37 cellular contexts compared by ENCODE assay signal in genomic region chr3:96977671-96978070, GRCh38.
A peak's percentile ranks its signal among the peaks of the same experiment; 100 is the strongest.
DNase-seq lines count a peak whose midpoint lies in the region; ATAC-seq, FAIRE-seq and TF ChIP-seq lines count a peak whose summit lies in the region.
"Had no signal": no experiment of that assay in that cellular context is flagged by ENCODE, and none has a peak within 500 bp of the region (broad histone marks: within the 10 kb centered on the region; RNA-seq: fewer than 3 reads in every experiment).

No MANE protein-coding gene starts in this region.

- H3K4me3 ChIP-seq in bronchial epithelial cell (ENCODE audit: low read depth, low read length) (no peak overlapping the region), epithelial cell of esophagus (ENCODE audit: low read length) (no peak overlapping the region), Peyer's patch (no peak overlapping the region)
- H3K4me3 ChIP-seq: A549; BLaER1; BLaER1 treated with 17β-estradiol and CSF1 and Interleukin-3, amounts not matched to agents 10 nM and 100 nM had no signal

- no peaks in the 10 kb centered on the region for H3K9me3 ChIP-seq in Peyer's patch
- H3K9me3 ChIP-seq: A549; BE2C; BLaER1; BLaER1 treated with 17β-estradiol and CSF1 and Interleukin-3, amounts not matched to agents 10 nM and 100 nM; Caco-2 had no signal

- ATAC-seq in esophagus mucosa: peak; percentile 48
- ATAC-seq in foreskin keratinocyte: peak; percentile 73
- ATAC-seq: A549; CD8-positive, alpha-beta T cell had no signal

- no peak overlapping the region for H3K4me3 Mint-ChIP-seq in HFFc6
- H3K4me3 Mint-ChIP-seq: B cell; CD14-positive monocyte; CD4-positive, alpha-beta memory T cell; CD4-positive, alpha-beta T cell; CD4-positive, CD25-positive, alpha-beta regulatory T cell; CD8-positive, alpha-beta memory T cell; CD8-positive, alpha-beta T cell had no signal

- H3K36me3 ChIP-seq in bronchial epithelial cell (ENCODE audit: control insufficient read depth, insufficient read depth, low read length): no peaks in the 10 kb centered on the region
- no peaks in the 10 kb centered on the region for H3K36me3 ChIP-seq in Peyer's patch
- H3K36me3 ChIP-seq: BE2C; BLaER1; BLaER1 treated with 17β-estradiol and CSF1 and Interleukin-3, amounts not matched to agents 10 nM and 100 nM had no signal

- H3K27ac ChIP-seq in foreskin keratinocyte: no peak overlapping the region
- no peak overlapping the region for H3K27ac ChIP-seq in Peyer's patch
- H3K27ac ChIP-seq: 22Rv1; A549; BLaER1; BLaER1 treated with 17β-estradiol and CSF1 and Interleukin-3, amounts not matched to agents 10 nM and 100 nM; C4-2B had no signal

- no peaks in the 10 kb centered on the region for H3K36me3 Mint-ChIP-seq in HFFc6 (ENCODE audit: low read depth)
- H3K36me3 Mint-ChIP-seq: CD14-positive monocyte; CD4-positive, alpha-beta memory T cell; CD4-positive, CD25-positive, alpha-beta regulatory T cell; CD8-positive, alpha-beta memory T cell; CD8-positive, alpha-beta T cell had no signal

- no peak overlapping the region for H3K27ac Mint-ChIP-seq in HFFc6
- H3K27ac Mint-ChIP-seq: B cell; CD14-positive monocyte; CD4-positive, alpha-beta memory T cell; CD4-positive, alpha-beta T cell; CD4-positive, CD25-positive, alpha-beta regulatory T cell; CD8-positive, alpha-beta memory T cell; CD8-positive, alpha-beta T cell had no signal

- peaks cover 8% of the 10 kb centered on the region; the same call in 1 of the 2 replicates for H3K9me3 Mint-ChIP-seq in HFFc6
- H3K9me3 Mint-ChIP-seq: CD8-positive, alpha-beta T cell had no signal

- DNase-seq in bronchial epithelial cell (ENCODE audit: low read depth) (peak; percentile 75), epithelial cell of esophagus (ENCODE audit: low read depth) (peak; percentile 69), foreskin keratinocyte (peak in 1 of 2 donors; percentile 47), HFFc6 (no peak), NCI-H345 treated with DMSO at 0.1 percent for 48 hours (lab: John Stamatoyannopoulos, UW; ENCODE audit: unreplicated experiment) (no peak), Peyer's patch (no peak)
- no peak for DNase-seq in central memory CD4-positive, alpha-beta T cell
- DNase-seq: 8988T; ACHN; AML-193; BE2C; C1 segment of cervical spinal cord; Caco-2; Calu3; CD4-positive, alpha-beta memory T cell; CD4-positive, alpha-beta T cell; CD4-positive, CD25-positive, alpha-beta regulatory T cell; CD8-positive, alpha-beta memory T cell; CD8-positive, alpha-beta T cell; COR-L47; DMS 273 treated with DMSO at 0.1 percent for 48 hours; DMS153; DMS53; DMS79; DMS79 treated with DMSO at 0.1 percent for 48 hours; DND-41; EL had no signal

- FAIRE-seq in bronchial epithelial cell (lab: Jason Lieb, UNC): no peak
- FAIRE-seq: A204.1, A549, D721Med had no signal

- no peaks in the 10 kb centered on the region for H3K27me3 ChIP-seq in bronchial epithelial cell (ENCODE audit: control insufficient read depth, insufficient read depth, low read length)
- no peaks in the 10 kb centered on the region for H3K27me3 ChIP-seq in foreskin keratinocyte
- H3K27me3 ChIP-seq in Peyer's patch: no peaks in the 10 kb centered on the region
- H3K27me3 ChIP-seq: BE2C; BLaER1; BLaER1 treated with 17β-estradiol and CSF1 and Interleukin-3, amounts not matched to agents 10 nM and 100 nM had no signal

- TF ChIP-seq CTCF in bronchial epithelial cell (IDR thresholded peaks at IDR 0.05; ENCODE audit: insufficient read depth, low read length, severe bottlenecking): no peak
- TF ChIP-seq CTCF in epithelial cell of esophagus (IDR thresholded peaks at IDR 0.05; ENCODE audit: insufficient read depth, low read depth, low read length, missing control alignments): no peak
- no peak for TF ChIP-seq CTCF in foreskin keratinocyte (conservative IDR thresholded peaks at IDR 0.05)
- TF ChIP-seq CTCF in HFFc6 (IDR thresholded peaks at IDR 0.05): no peak
- no peak for TF ChIP-seq CTCF in Peyer's patch (IDR thresholded peaks at IDR 0.05)

- H3K27me3 Mint-ChIP-seq in HFFc6 (ENCODE audit: insufficient read depth): no peaks in the 10 kb centered on the region
- H3K27me3 Mint-ChIP-seq: B cell; CD4-positive, alpha-beta memory T cell; CD4-positive, alpha-beta T cell; CD4-positive, CD25-positive, alpha-beta regulatory T cell; CD8-positive, alpha-beta memory T cell had no signal

- H3K4me1 Mint-ChIP-seq in HFFc6 (ENCODE audit: low read depth): no peaks in the 10 kb centered on the region
- H3K4me1 Mint-ChIP-seq: B cell; CD14-positive monocyte; CD4-positive, alpha-beta memory T cell; CD4-positive, CD25-positive, alpha-beta regulatory T cell; CD8-positive, alpha-beta memory T cell had no signal

- TF ChIP-seq POLR2A in Peyer's patch (IDR thresholded peaks at IDR 0.05): no peak

- no peaks in the 10 kb centered on the region for H3K4me1 ChIP-seq in foreskin keratinocyte
- H3K4me1 ChIP-seq in Peyer's patch: no peaks in the 10 kb centered on the region
- H3K4me1 ChIP-seq: A549; BE2C; BLaER1; BLaER1 treated with 17β-estradiol and CSF1 and Interleukin-3, amounts not matched to agents 10 nM and 100 nM; Caco-2 had no signal

Comparison
In these comparisons a context has a peak if more than half of its experiments do, and no peak if none do; other contexts are left out.
1. DNase-seq: peak in bronchial epithelial cell (single experiment) and epithelial cell of esophagus (single experiment); none in HFFc6 (single experiment), NCI-H345 treated with DMSO at 0.1 percent for 48 hours (single experiment), central memory CD4-positive, alpha-beta T cell (single experiment) and Peyer's patch (0 of 3).